ENCODE assay signal across 8 cellular contexts in genomic region chr17:81471804-81472456, GRCh38. TPM values are rescaled to one million over a fixed set of nuclear protein-coding genes. Genes with fewer than 3 reads are reported as not detected.
A peak's percentile ranks its signal among the peaks of the same experiment; 100 is the strongest.
DNase-seq lines count a peak whose midpoint lies in the region; ATAC-seq and TF ChIP-seq lines count a peak whose summit lies in the region.

No MANE protein-coding gene starts in this region.

- peak; percentile 61 for TF ChIP-seq CTCF in foreskin fibroblast (IDR thresholded peaks at IDR 0.05; ENCODE audit: low read depth, low read length)

- intact Hi-C loops in activated CD4-positive, alpha-beta T cell treated with anti-CD3 and anti-CD28 coated beads, Interleukin-2, amount 10 ng/mL, durations not matched to agents 24 days and 14 days (cut with micrococcal nuclease) = no loop called here

- H3K4me3 Mint-ChIP-seq in activated CD4-positive, alpha-beta T cell treated with anti-CD3 and anti-CD28 coated beads, Interleukin-2, amount 10 ng/mL, durations not matched to agents 24 days and 14 days = no peak overlapping the region
- H3K4me3 Mint-ChIP-seq in activated CD8-positive, alpha-beta memory T cell treated with anti-CD3 and anti-CD28 coated beads, Interleukin-2, amount 10 ng/mL, durations not matched to agents 7 days and 5 days = no peak overlapping the region

- no peak overlapping the region for H3K27ac ChIP-seq in SJCRH30

- no peaks in the 10 kb centered on the region for H3K27me3 ChIP-seq in SJCRH30

- ATAC-seq in GM21529 (IDR thresholded peaks at IDR 0.05; ENCODE audit: unreplicated experiment) (no peak), GM19035 (IDR thresholded peaks at IDR 0.05; ENCODE audit: unreplicated experiment) (no peak)
- ATAC-seq in activated CD8-positive, alpha-beta memory T cell treated with anti-CD3 and anti-CD28 coated beads, Interleukin-2, amount 10 ng/mL, durations not matched to agents 7 days and 5 days = no peak

- CTCF ChIA-PET in activated CD8-positive, alpha-beta memory T cell treated with anti-CD3 and anti-CD28 coated beads, Interleukin-2, amount 10 ng/mL, durations not matched to agents 7 days and 5 days (lab: Charles Lee) = no interaction called here

- H3K27me3 Mint-ChIP-seq in activated CD4-positive, alpha-beta T cell treated with anti-CD3 and anti-CD28 coated beads, Interleukin-2, amount 10 ng/mL, durations not matched to agents 24 days and 14 days = no peaks in the 10 kb centered on the region
- no peaks in the 10 kb centered on the region for H3K27me3 Mint-ChIP-seq in activated CD8-positive, alpha-beta memory T cell treated with anti-CD3 and anti-CD28 coated beads, Interleukin-2, amount 10 ng/mL, durations not matched to agents 7 days and 5 days

- H3K4me3 ChIP-seq in SJCRH30 (no peak overlapping the region), foreskin fibroblast (ENCODE audit: low read depth in 1 of 2, low read length in 2 of 2) (peak overlapping the region in 1 of 2 donors; percentile 42)

- no peaks in the 10 kb centered on the region for H3K9me3 ChIP-seq in SJCRH30 (replicated peaks)

- H3K36me3 Mint-ChIP-seq in activated CD4-positive, alpha-beta T cell treated with anti-CD3 and anti-CD28 coated beads, Interleukin-2, amount 10 ng/mL, durations not matched to agents 24 days and 14 days (ENCODE audit: low read depth) = no peaks in the 10 kb centered on the region
- no peaks in the 10 kb centered on the region for H3K36me3 Mint-ChIP-seq in activated CD8-positive, alpha-beta memory T cell treated with anti-CD3 and anti-CD28 coated beads, Interleukin-2, amount 10 ng/mL, durations not matched to agents 7 days and 5 days

- H3K27ac Mint-ChIP-seq in activated CD4-positive, alpha-beta T cell treated with anti-CD3 and anti-CD28 coated beads, Interleukin-2, amount 10 ng/mL, durations not matched to agents 24 days and 14 days = no peak overlapping the region
- H3K27ac Mint-ChIP-seq in activated CD8-positive, alpha-beta memory T cell treated with anti-CD3 and anti-CD28 coated beads, Interleukin-2, amount 10 ng/mL, durations not matched to agents 7 days and 5 days = no peak overlapping the region

- no peaks in the 10 kb centered on the region for H3K4me1 Mint-ChIP-seq in activated CD4-positive, alpha-beta T cell treated with anti-CD3 and anti-CD28 coated beads, Interleukin-2, amount 10 ng/mL, durations not matched to agents 24 days and 14 days
- no peaks in the 10 kb centered on the region for H3K4me1 Mint-ChIP-seq in activated CD8-positive, alpha-beta memory T cell treated with anti-CD3 and anti-CD28 coated beads, Interleukin-2, amount 10 ng/mL, durations not matched to agents 7 days and 5 days

- H3K4me1 ChIP-seq in SJCRH30 = peaks cover 19% of the 10 kb centered on the region

- no peaks in the 10 kb centered on the region for H3K9me3 Mint-ChIP-seq in activated CD4-positive, alpha-beta T cell treated with anti-CD3 and anti-CD28 coated beads, Interleukin-2, amount 10 ng/mL, durations not matched to agents 24 days and 14 days
- no peaks in the 10 kb centered on the region for H3K9me3 Mint-ChIP-seq in activated CD8-positive, alpha-beta memory T cell treated with anti-CD3 and anti-CD28 coated beads, Interleukin-2, amount 10 ng/mL, durations not matched to agents 7 days and 5 days (ENCODE audit: low read depth)

- no peaks in the 10 kb centered on the region for H3K36me3 ChIP-seq in SJCRH30

- peak; percentile 65 for DNase-seq in activated CD4-positive, alpha-beta T cell treated with anti-CD3 and anti-CD28 coated beads for 48 hours
- no peak for DNase-seq in activated CD4-positive, alpha-beta T cell treated with anti-CD3 and anti-CD28 coated beads, Interleukin-2, amount 10 ng/mL, durations not matched to agents 24 days and 14 days
- DNase-seq in SJCRH30 (peak; percentile 65 to 76), foreskin fibroblast (peak; percentile 95 to 96), putamen (ENCODE audit: low spot score) (peak; percentile 82)
- no peak for DNase-seq in activated CD8-positive, alpha-beta memory T cell treated with anti-CD3 and anti-CD28 coated beads, Interleukin-2, amount 10 ng/mL, durations not matched to agents 7 days and 5 days

RNA-seq across cellular contexts. Expression of gene ACTG1, which starts 40.7 kb away (rescaled TPM):
- 3,353 and 3,420 TPM in 2 replicates for total RNA-seq in activated CD4-positive, alpha-beta T cell treated with anti-CD3 and anti-CD28 coated beads, Interleukin-2, amount 10 ng/mL, durations not matched to agents 24 days and 14 days
- 2,768 and 3,121 TPM in 2 replicates for total RNA-seq in SJCRH30 (2014; rRNA removed; shearing (Covaris generic))
- 1,000 to 10,000 TPM; 3,566 to 4,759 TPM for total RNA-seq in activated CD8-positive, alpha-beta memory T cell treated with anti-CD3 and anti-CD28 coated beads, Interleukin-2, amount 10 ng/mL, durations not matched to agents 7 days and 5 days

RNA-seq across cellular contexts. Expression of gene FSCN2, which starts 56.2 kb away (rescaled TPM):
- total RNA-seq in activated CD4-positive, alpha-beta T cell treated with anti-CD3 and anti-CD28 coated beads, Interleukin-2, amount 10 ng/mL, durations not matched to agents 24 days and 14 days = 0.26 and 0.51 TPM in 2 replicates
- 0.43 and 0.61 TPM in 2 replicates for total RNA-seq in SJCRH30 (2014; rRNA removed; shearing (Covaris generic))
- under 1 TPM; 0.41 to 0.56 TPM for total RNA-seq in activated CD8-positive, alpha-beta memory T cell treated with anti-CD3 and anti-CD28 coated beads, Interleukin-2, amount 10 ng/mL, durations not matched to agents 7 days and 5 days

Comparison
In these comparisons a context has a peak if more than half of its experiments do, and no peak if none do; other contexts are left out.
1. DNase-seq: peak in activated CD4-positive, alpha-beta T cell treated with anti-CD3 and anti-CD28 coated beads for 48 hours (single experiment), SJCRH30 (2 of 2), foreskin fibroblast (2 of 2) and putamen (single experiment); none in activated CD4-positive, alpha-beta T cell treated with anti-CD3 and anti-CD28 coated beads, Interleukin-2, amount 10 ng/mL, durations not matched to agents 24 days and 14 days (single experiment) and activated CD8-positive, alpha-beta memory T cell treated with anti-CD3 and anti-CD28 coated beads, Interleukin-2, amount 10 ng/mL, durations not matched to agents 7 days and 5 days (single experiment).